In the genomic region with DNA sequence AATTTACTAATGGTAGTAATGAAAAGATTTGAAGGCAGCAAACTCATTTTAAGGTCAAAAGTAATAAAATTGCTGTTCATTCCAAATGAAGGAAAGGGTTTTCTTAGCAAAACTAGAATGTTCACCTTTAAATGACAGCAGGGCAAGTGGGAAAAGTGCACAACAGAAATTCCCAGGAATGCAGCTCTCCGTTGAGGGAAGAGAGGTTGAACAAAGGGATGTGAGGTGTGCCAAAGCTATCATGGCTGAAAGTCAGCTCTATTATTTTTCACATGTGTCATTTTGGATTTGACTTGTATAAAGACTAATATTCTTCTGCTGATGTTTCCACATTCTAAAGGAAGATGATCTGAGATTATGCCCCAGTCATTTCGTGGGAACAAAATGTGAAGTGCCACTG, we compare ENCODE assay signal across 26 cellular contexts. TPM values are rescaled to one million over a fixed set of nuclear protein-coding genes. Genes with fewer than 3 reads are reported as not detected.
"Had no signal": no experiment of that assay in that cellular context is flagged by ENCODE, and none has a peak within 500 bp of the region (broad histone marks: within the 10 kb centered on the region; RNA-seq: fewer than 3 reads in every experiment).

No MANE protein-coding gene starts in this region.

- H3K36me3 ChIP-seq: left lung, lower lobe of right lung, pancreas, right lobe of liver, stomach, thyroid gland, transverse colon, upper lobe of left lung had no signal

- H3K36me3 Mint-ChIP-seq: immature natural killer cell; naive thymus-derived CD8-positive, alpha-beta T cell; stimulated activated naive B cell treated with anti-CD40 and anti-IgM and Interleukin-4, amounts not matched to agents 10 μg/mL and 1 μg/mL and 100 μg/mL, for 72 hours had no signal

- H3K27me3 Mint-ChIP-seq: stimulated activated naive B cell treated with anti-CD40 and anti-IgM and Interleukin-4, amounts not matched to agents 10 μg/mL and 1 μg/mL and 100 μg/mL, for 72 hours had no signal

- H3K9me3 Mint-ChIP-seq: nephron; stimulated activated naive B cell treated with anti-CD40 and anti-IgM and Interleukin-4, amounts not matched to agents 10 μg/mL and 1 μg/mL and 100 μg/mL, for 72 hours had no signal

- H3K9me3 ChIP-seq: left lung, lower lobe of right lung, pancreas, psoas muscle, right lobe of liver, stomach, testis, thyroid gland, transverse colon, upper lobe of left lung had no signal

- H3K4me3 Mint-ChIP-seq: immature natural killer cell; naive thymus-derived CD8-positive, alpha-beta T cell; nephron; neural crest cell; stimulated activated naive B cell treated with anti-CD40 and anti-IgM and Interleukin-4, amounts not matched to agents 10 μg/mL and 1 μg/mL and 100 μg/mL, for 72 hours had no signal

- H3K27ac Mint-ChIP-seq: immature natural killer cell; naive thymus-derived CD8-positive, alpha-beta T cell; nephron; stimulated activated naive B cell treated with anti-CD40 and anti-IgM and Interleukin-4, amounts not matched to agents 10 μg/mL and 1 μg/mL and 100 μg/mL, for 72 hours had no signal

- H3K27me3 ChIP-seq: left lung, pancreas, right lobe of liver, stomach, testis, thyroid gland, transverse colon, upper lobe of left lung had no signal

- H3K4me1 Mint-ChIP-seq: immature natural killer cell; naive thymus-derived CD8-positive, alpha-beta T cell; stimulated activated naive B cell treated with anti-CD40 and anti-IgM and Interleukin-4, amounts not matched to agents 10 μg/mL and 1 μg/mL and 100 μg/mL, for 72 hours had no signal

- DNase-seq: hypothalamus; immature natural killer cell; kidney; left colon; left lung; lower lobe of right lung; mammary epithelial cell; mesenchymal stem cell; naive thymus-derived CD8-positive, alpha-beta T cell; nucleus accumbens; pancreas; psoas muscle; right lobe of liver; stimulated activated CD4-positive, alpha-beta T cell treated with anti-CD3 and anti-CD28 coated beads, Interleukin-1b, Interleukin-23, amount 100 ng/mL, for 48 hours; stimulated activated CD4-positive, alpha-beta T cell treated with anti-CD3 and anti-CD28 coated beads, Interleukin-4, amount 100 ng/mL, for 1 hour; stimulated activated naive B cell treated with anti-CD40 and anti-IgM and Interleukin-4, amounts not matched to agents 10 μg/mL and 1 μg/mL and 100 μg/mL, for 72 hours; stimulated activated naive CD8-positive, alpha-beta T cell treated with anti-CD3 and anti-CD28 coated beads, Interleukin-15, Interleukin-2, amounts not matched to agents 100 U/mL and 50 U/mL, for 24 hours; stomach; testis; thyroid gland; transverse colon; upper lobe of left lung had no signal

- FAIRE-seq: islet of Langerhans, kidney, pancreas had no signal

- H3K4me3 ChIP-seq: left lung, lower lobe of right lung, pancreas, psoas muscle, right lobe of liver, smooth muscle cell, stomach, testis, thyroid gland, transverse colon, upper lobe of left lung had no signal

RNA-seq across cellular contexts. Expression of gene TEK, which starts 51.6 kb away (rescaled TPM):
- total RNA-seq: naive thymus-derived CD8-positive, alpha-beta T cell had no signal
